ENCODE assay signal across 9 cellular contexts in genomic region chr2:16011621-16011960, GRCh38.
"Had no signal": no experiment of that assay in that cellular context is flagged by ENCODE, and none has a peak within 500 bp of the region (broad histone marks: within the 10 kb centered on the region; RNA-seq: fewer than 3 reads in every experiment).

No MANE protein-coding gene starts in this region.

- H3K4me3 ChIP-seq: K562 had no signal

- H3K36me3 Mint-ChIP-seq: IgD-negative memory B cell had no signal

- H3K4me2 ChIP-seq: KMS-11 had no signal

- H3K4me3 Mint-ChIP-seq: IgD-negative memory B cell had no signal

- H3K9ac ChIP-seq: KMS-11 had no signal

- H3K27ac Mint-ChIP-seq: IgD-negative memory B cell had no signal

- DNase-seq: IMR-90, KBM-7, KG1 had no signal

- H3K27ac ChIP-seq: HL-60, KMS-11 had no signal

- ATAC-seq: HepG2, K562 had no signal

- FAIRE-seq: HepG2, HTR-8/SVneo, K562 had no signal
